ENCODE assay signal across 14 cellular contexts in genomic region chr11:44833221-44833620, GRCh38.
"Had no signal": no experiment of that assay in that cellular context is flagged by ENCODE, and none has a peak within 500 bp of the region (broad histone marks: within the 10 kb centered on the region; RNA-seq: fewer than 3 reads in every experiment).

No MANE protein-coding gene starts in this region.

- H3K4me1 ChIP-seq: ascending aorta had no signal

- ATAC-seq: activated T-cell treated with anti-CD3 and anti-CD28 coated beads, Interleukin-2, amount 50 U/mL, for 72 hours; left lobe of liver; T-cell had no signal

- H3K27ac ChIP-seq: ascending aorta, SJSA1, suprapubic skin had no signal

- H3K27ac Mint-ChIP-seq: activated CD4-positive, alpha-beta memory T cell treated with anti-CD3 and anti-CD28 coated beads, Interleukin-2, amount 10 ng/mL, durations not matched to agents 7 days and 5 days; activated T-cell treated with anti-CD3 and anti-CD28 coated beads, Interleukin-2, amount 50 U/mL, for 72 hours; T-cell had no signal

- H3K4me3 Mint-ChIP-seq: activated CD4-positive, alpha-beta memory T cell treated with anti-CD3 and anti-CD28 coated beads, Interleukin-2, amount 10 ng/mL, durations not matched to agents 7 days and 5 days; activated T-cell treated with anti-CD3 and anti-CD28 coated beads, Interleukin-2, amount 50 U/mL, for 72 hours; T-cell had no signal

- H3K27me3 Mint-ChIP-seq: T-cell had no signal

- DNase-seq: activated CD4-positive, alpha-beta memory T cell treated with anti-CD3 and anti-CD28 coated beads, Interleukin-2, amount 10 ng/mL, durations not matched to agents 7 days and 5 days; activated naive CD4-positive, alpha-beta T cell; activated T-cell treated with anti-CD3 and anti-CD28 coated beads, Interleukin-2, amount 50 U/mL, for 72 hours; cortex of kidney; head of caudate nucleus; stimulated activated CD4-positive, alpha-beta T cell treated with anti-CD3 and anti-CD28 coated beads, Interleukin-12 subunit alpha, Interleukin-12 subunit beta, amount 100 ng/mL, for 4 hours; stimulated activated naive CD4-positive, alpha-beta T cell; T-cell; T1000 had no signal

- H3K9me3 ChIP-seq: ascending aorta, suprapubic skin had no signal

- H3K9me3 Mint-ChIP-seq: activated CD4-positive, alpha-beta memory T cell treated with anti-CD3 and anti-CD28 coated beads, Interleukin-2, amount 10 ng/mL, durations not matched to agents 7 days and 5 days; activated T-cell treated with anti-CD3 and anti-CD28 coated beads, Interleukin-2, amount 50 U/mL, for 72 hours; T-cell had no signal

- H3K36me3 ChIP-seq: ascending aorta, cardiac muscle cell, SJSA1, suprapubic skin had no signal

- H3K27me3 ChIP-seq: ascending aorta, cardiac muscle cell, SJSA1, suprapubic skin had no signal

- H3K4me3 ChIP-seq: ascending aorta, cardiac muscle cell, SJSA1, suprapubic skin had no signal
